8 cellular contexts compared by ENCODE assay signal in genomic region chr2:9630001-9630749, GRCh38. TPM values are rescaled to one million over a fixed set of nuclear protein-coding genes. Genes with fewer than 3 reads are reported as not detected.
A peak's percentile ranks its signal among the peaks of the same experiment; 100 is the strongest.
DNase-seq lines count a peak whose midpoint lies in the region; TF ChIP-seq lines count a peak whose summit lies in the region.

No MANE protein-coding gene starts in this region.

- TF ChIP-seq EP300 in ovary (IDR thresholded peaks at IDR 0.05), result no peak

- DNase-seq in H7 (peak; percentile 93), M059J (ENCODE audit: low read depth) (peak; percentile 65), SK-N-MC (ENCODE audit: low read depth, low spot score) (no peak), glutamatergic neuron (peak; percentile 91), ovary (peak; percentile 69 to 85 (median 80)), thyroid gland (peak; percentile 75 to 78)
- peak; percentile 84 for DNase-seq in activated naive CD4-positive, alpha-beta T cell treated with anti-CD3 and anti-CD28 coated beads, Interleukin-2, amount 50 U/mL, for 16 hours

- intact Hi-C loops in ovary (cut with DNase I) (loop anchor here in 2 of 4 donors (2.0 kb wide), 2 partner anchors 75 to 155 kb away; partner anchors contain the start of genes ADAM17 (in 1 of the 2) and IAH1 (in 1 of the 2)), thyroid gland (cut with DNase I) (loop anchor here (5.0 kb wide), 1 partner anchor 73 kb away; the partner anchor contains the start of gene ADAM17)

- H3K4me1 ChIP-seq in ES-I3 (ENCODE audit: insufficient read depth, low read length) (peaks cover 10% of the 10 kb centered on the region; the same call in 1 of the 2 replicates), ovary (ENCODE audit: insufficient read depth) (peaks cover 10% of the 10 kb centered on the region), thyroid gland (peaks cover 29 to 37% of the 10 kb centered on the region in 2 donors)

- H3K27ac Mint-ChIP-seq in glutamatergic neuron (ENCODE audit: unreplicated experiment), result peak overlapping the region; percentile 97

- H3K4me3 ChIP-seq in H7 (ENCODE audit: insufficient read depth, low read depth, low read length) (peak overlapping the region; percentile 95), SK-N-MC (peak overlapping the region; percentile 85), ovary (peak overlapping the region; percentile 92), thyroid gland (replicated peaks in 1 of 3) (peak overlapping the region; percentile 61 to 87 (median 80))

- peak overlapping the region; percentile 91 for H3K4me3 Mint-ChIP-seq in glutamatergic neuron (ENCODE audit: unreplicated experiment)

- peaks cover 7% of the 10 kb centered on the region for H3K36me3 Mint-ChIP-seq in glutamatergic neuron (ENCODE audit: unreplicated experiment)

- peaks cover 16% of the 10 kb centered on the region for H3K27me3 ChIP-seq in H7 (ENCODE audit: control insufficient read depth, insufficient read depth, low read length)
- no peaks in the 10 kb centered on the region for H3K27me3 ChIP-seq in ovary
- no peaks in the 10 kb centered on the region for H3K27me3 ChIP-seq in thyroid gland

- H3K27me3 Mint-ChIP-seq in glutamatergic neuron (ENCODE audit: unreplicated experiment), result peaks cover 6% of the 10 kb centered on the region

- WGBS in ovary, 3 donors, result 0 to 1% (median 0%) methylated on average over 57 to 74 of the region's 75 CpGs
- 1 to 2% methylated on average over 23 to 30 of the region's 75 CpGs for whole genome bisulfite sequencing in thyroid gland, 2 donors

- no peaks in the 10 kb centered on the region for H3K9me3 ChIP-seq in ES-I3 (ENCODE audit: control insufficient read depth, insufficient read depth, low read length)
- no peaks in the 10 kb centered on the region for H3K9me3 ChIP-seq in SK-N-MC (ENCODE audit: low read depth, low read length)
- H3K9me3 ChIP-seq in ovary, result no peaks in the 10 kb centered on the region
- no peaks in the 10 kb centered on the region for H3K9me3 ChIP-seq in thyroid gland

- H3K9ac ChIP-seq in ES-I3 (ENCODE audit: low read depth, low read length) (peak overlapping the region; percentile 99), SK-N-MC (ENCODE audit: insufficient read length) (peak overlapping the region; percentile 90)

- TF ChIP-seq POLR2A in ovary (IDR thresholded peaks at IDR 0.05), result no peak
- TF ChIP-seq POLR2A in thyroid gland (IDR thresholded peaks at IDR 0.05), result peak in 1 of 2 donors; percentile 16

- TF ChIP-seq CTCF in glutamatergic neuron (IDR thresholded peaks at IDR 0.05; ENCODE audit: partially characterized antibody, unreplicated experiment), result no peak
- TF ChIP-seq CTCF in ovary (IDR thresholded peaks at IDR 0.05), result no peak
- TF ChIP-seq CTCF in thyroid gland (IDR thresholded peaks at IDR 0.05), result no peak

- H3K4me1 Mint-ChIP-seq in glutamatergic neuron (ENCODE audit: low read depth, unreplicated experiment), result peaks cover 49% of the 10 kb centered on the region

- H3K9me3 Mint-ChIP-seq in glutamatergic neuron (ENCODE audit: unreplicated experiment), result peaks cover 16% of the 10 kb centered on the region

- H3K27ac ChIP-seq in SK-N-MC (peak overlapping the region; percentile 86), ovary (peak overlapping the region; percentile 94 to 97), thyroid gland (peak overlapping the region; percentile 80 to 90 (median 83))

- H3K36me3 ChIP-seq in ES-I3 (ENCODE audit: insufficient read depth, low read length) (peaks cover 4% of the 10 kb centered on the region; the same call in 1 of the 2 replicates), H7 (replicated peaks; ENCODE audit: control insufficient read depth, insufficient read depth, low read length) (peaks cover 8% of the 10 kb centered on the region), SK-N-MC (ENCODE audit: insufficient read depth, low read length) (peaks cover 46% of the 10 kb centered on the region), ovary (no peaks in the 10 kb centered on the region), thyroid gland (peaks cover 4 to 5% of the 10 kb centered on the region in 2 donors)

RNA-seq across cellular contexts. Expression of gene YWHAQ, which starts 0.6 kb away (rescaled TPM):
- 378 and 389 TPM in 2 replicates for total RNA-seq in H7 (2014; rRNA removed; shearing (Covaris generic))
- 580 and 670 TPM in 2 replicates for total RNA-seq in M059J (2014; rRNA removed; shearing (Covaris generic))
- 533 TPM for total RNA-seq in glutamatergic neuron (ENCODE audit: unreplicated experiment)
- 100 to 1,000 TPM; 156 to 294 (median 241) TPM for total RNA-seq in ovary
- 100 to 1,000 TPM; 204 to 386 TPM for polyA plus RNA-seq in ovary
- 100 to 1,000 TPM; 246 to 270 (median 265) TPM for total RNA-seq in thyroid gland
